13 cellular contexts compared by ENCODE assay signal in the genomic region with DNA sequence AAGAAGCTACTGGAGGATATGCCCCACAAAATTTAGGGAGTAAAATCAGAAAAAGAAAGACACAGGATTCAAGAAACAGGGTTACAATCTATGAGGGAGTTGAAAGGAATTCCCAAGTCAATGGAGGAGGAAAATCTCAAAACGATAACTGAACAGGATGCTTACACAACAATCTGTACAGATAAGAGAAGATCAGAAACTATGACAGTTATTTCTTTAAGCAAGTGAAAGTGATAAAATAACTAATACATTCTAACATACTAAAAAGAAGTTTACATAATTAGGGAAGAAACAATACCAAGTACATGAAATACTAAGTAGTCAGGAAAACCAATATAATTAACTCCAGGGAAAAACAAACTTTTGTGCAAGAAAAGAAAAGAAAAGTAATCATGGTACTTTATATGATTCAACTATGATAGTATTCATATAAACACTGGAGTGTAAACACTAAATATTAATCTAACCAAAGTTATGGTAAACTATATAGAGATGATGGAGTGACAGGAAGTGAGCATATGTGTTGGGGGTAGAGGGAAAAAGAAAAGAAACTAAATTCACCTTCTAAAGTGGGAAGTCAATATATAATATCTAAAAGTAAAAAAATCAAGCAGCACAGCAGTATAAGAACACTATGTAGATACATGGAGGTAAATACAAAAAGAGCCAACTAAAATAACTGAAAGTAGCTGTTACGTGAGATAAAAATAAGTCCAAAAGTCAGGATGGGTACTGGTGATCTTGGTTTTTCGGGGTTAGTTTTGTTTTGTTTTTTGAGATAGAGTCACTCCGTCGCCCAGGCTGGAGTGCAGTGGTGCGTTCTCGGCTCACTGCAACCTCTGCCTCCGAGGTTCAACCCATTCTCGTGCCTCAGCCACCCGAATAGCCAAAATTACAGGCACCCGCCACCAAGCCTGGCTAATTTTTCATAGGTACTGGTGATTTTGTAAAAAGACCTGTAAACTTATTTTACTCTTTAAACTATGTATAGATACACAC.
DNase-seq lines count a peak whose midpoint lies in the region; ATAC-seq and TF ChIP-seq lines count a peak whose summit lies in the region.
"Had no signal": no experiment of that assay in that cellular context is flagged by ENCODE, and none has a peak within 500 bp of the region (broad histone marks: within the 10 kb centered on the region; RNA-seq: fewer than 3 reads in every experiment).

No MANE protein-coding gene starts in this region.

- CTCF ChIA-PET in HEK293T (lab: Yijun Ruan, JAX), result no interaction called here

- POLR2A ChIA-PET in HEK293T (lab: Yijun Ruan, JAX), result no interaction called here

- DNase-seq in activated naive CD4-positive, alpha-beta T cell treated with anti-CD3 and anti-CD28 coated beads, Interleukin-2, amount 50 U/mL, for 16 hours, result no peak
- DNase-seq in HEK293T (ENCODE audit: extremely low spot score) (no peak), HCEC 1CT (no peak)
- DNase-seq: Caco-2; CD4-positive, CD25-positive, alpha-beta regulatory T cell; CD8-positive, alpha-beta T cell; DMS153; DND-41; H9 had no signal

- ATAC-seq in GM18868 (IDR thresholded peaks at IDR 0.05; ENCODE audit: unreplicated experiment) (peak; percentile 75), HG03103 (IDR thresholded peaks at IDR 0.05; ENCODE audit: low read depth, unreplicated experiment) (peak; percentile 71), HG03460 (IDR thresholded peaks at IDR 0.05; ENCODE audit: unreplicated experiment) (peak; percentile 64)
- ATAC-seq: CD8-positive, alpha-beta T cell; GM23338 had no signal

TF ChIP-seq in HEK293T, 16 proteins besides CTCF, POLR2A, EP300 and RAD21:
- TF ChIP-seq FOXM1 (IDR thresholded peaks at IDR 0.05; ENCODE audit: borderline replicate concordance) (no peak), ELF4 (IDR thresholded peaks at IDR 0.05) (no peak), BHLHE40 (IDR thresholded peaks at IDR 0.05; ENCODE audit: borderline replicate concordance) (no peak), FOXK2 (IDR thresholded peaks at IDR 0.05) (no peak), FOXA1 (IDR thresholded peaks at IDR 0.05) (no peak), HDGF (IDR thresholded peaks at IDR 0.05; ENCODE audit: borderline replicate concordance) (no peak), SP1 (IDR thresholded peaks at IDR 0.05) (no peak), L3MBTL2 (conservative IDR thresholded peaks at IDR 0.05) (no peak), ZNF384 (IDR thresholded peaks at IDR 0.05) (no peak), CTBP1 (IDR thresholded peaks at IDR 0.05; ENCODE audit: borderline replicate concordance) (no peak), LEF1 (IDR thresholded peaks at IDR 0.05; ENCODE audit: borderline replicate concordance) (no peak)
- TF ChIP-seq, protein P1, sequence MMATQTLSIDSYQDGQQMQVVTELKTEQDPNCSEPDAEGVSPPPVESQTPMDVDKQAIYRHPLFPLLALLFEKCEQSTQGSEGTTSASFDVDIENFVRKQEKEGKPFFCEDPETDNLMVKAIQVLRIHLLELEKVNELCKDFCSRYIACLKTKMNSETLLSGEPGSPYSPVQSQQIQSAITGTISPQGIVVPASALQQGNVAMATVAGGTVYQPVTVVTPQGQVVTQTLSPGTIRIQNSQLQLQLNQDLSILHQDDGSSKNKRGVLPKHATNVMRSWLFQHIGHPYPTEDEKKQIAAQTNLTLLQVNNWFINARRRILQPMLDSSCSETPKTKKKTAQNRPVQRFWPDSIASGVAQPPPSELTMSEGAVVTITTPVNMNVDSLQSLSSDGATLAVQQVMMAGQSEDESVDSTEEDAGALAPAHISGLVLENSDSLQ (IDR thresholded peaks at IDR 0.05), result no peak
